In genomic region chr3:143885803-143886427, GRCh38 we compare ENCODE assay signal across 7 cellular contexts. TPM values are rescaled to one million over a fixed set of nuclear protein-coding genes. Genes with fewer than 3 reads are reported as not detected.
A peak's percentile ranks its signal among the peaks of the same experiment; 100 is the strongest.
DNase-seq lines count a peak whose midpoint lies in the region; ATAC-seq lines count a peak whose summit lies in the region.

No MANE protein-coding gene starts in this region.

- H3K27ac Mint-ChIP-seq in activated naive CD4-positive, alpha-beta T cell treated with anti-CD3 and anti-CD28 coated beads, Interleukin-2, amount 50 U/mL, for 72 hours = no peak overlapping the region

- DNase-seq in DMS153 treated with DMSO at 0.1 percent for 48 hours (lab: John Stamatoyannopoulos, UW; ENCODE audit: unreplicated experiment) (peak; percentile 16), NCI-H460 (ENCODE audit: extremely low read depth, low read depth) (peak; percentile 29), hepatic stellate cell (ENCODE audit: low spot score) (peak; percentile 21)
- DNase-seq in activated naive CD4-positive, alpha-beta T cell treated with anti-CD3 and anti-CD28 coated beads, Interleukin-2, amount 50 U/mL, for 72 hours (ENCODE audit: low spot score in 2 of 2) = peak in 1 of 2 donors; percentile 11
- DNase-seq in stimulated activated CD4-positive, alpha-beta T cell treated with anti-CD3 and anti-CD28 coated beads, Interleukin-2, amount 100 ng/mL, for 48 hours = peak; percentile 3 to 8

- H3K9me3 Mint-ChIP-seq in activated naive CD4-positive, alpha-beta T cell treated with anti-CD3 and anti-CD28 coated beads, Interleukin-2, amount 50 U/mL, for 72 hours = no peaks in the 10 kb centered on the region

- H3K36me3 Mint-ChIP-seq in activated naive CD4-positive, alpha-beta T cell treated with anti-CD3 and anti-CD28 coated beads, Interleukin-2, amount 50 U/mL, for 72 hours = no peaks in the 10 kb centered on the region

- ATAC-seq in GM19025 (IDR thresholded peaks at IDR 0.05; ENCODE audit: low read depth, unreplicated experiment) = peak; percentile 84
- peak; percentile 95 for ATAC-seq in HG03066 (IDR thresholded peaks at IDR 0.05; ENCODE audit: low read depth, unreplicated experiment)
- ATAC-seq in activated naive CD4-positive, alpha-beta T cell treated with anti-CD3 and anti-CD28 coated beads, Interleukin-2, amount 50 U/mL, for 72 hours = peak; percentile 68 to 81

RNA-seq across cellular contexts. Expression of gene SLC9A9, which starts 37.6 kb away (rescaled TPM):
- total RNA-seq in NCI-H460 (2014; rRNA removed; shearing (Covaris generic)) = 1.1 and 2.5 TPM in 2 replicates
- 0.56 and 0.92 TPM in 2 replicates for polyA plus RNA-seq in NCI-H460 (2014; cell fraction: nucleus; rRNA removed)
- total RNA-seq in activated naive CD4-positive, alpha-beta T cell treated with anti-CD3 and anti-CD28 coated beads, Interleukin-2, amount 50 U/mL, for 72 hours = 1 to 10 TPM; 2.3 to 2.5 TPM
